In the genomic region with DNA sequence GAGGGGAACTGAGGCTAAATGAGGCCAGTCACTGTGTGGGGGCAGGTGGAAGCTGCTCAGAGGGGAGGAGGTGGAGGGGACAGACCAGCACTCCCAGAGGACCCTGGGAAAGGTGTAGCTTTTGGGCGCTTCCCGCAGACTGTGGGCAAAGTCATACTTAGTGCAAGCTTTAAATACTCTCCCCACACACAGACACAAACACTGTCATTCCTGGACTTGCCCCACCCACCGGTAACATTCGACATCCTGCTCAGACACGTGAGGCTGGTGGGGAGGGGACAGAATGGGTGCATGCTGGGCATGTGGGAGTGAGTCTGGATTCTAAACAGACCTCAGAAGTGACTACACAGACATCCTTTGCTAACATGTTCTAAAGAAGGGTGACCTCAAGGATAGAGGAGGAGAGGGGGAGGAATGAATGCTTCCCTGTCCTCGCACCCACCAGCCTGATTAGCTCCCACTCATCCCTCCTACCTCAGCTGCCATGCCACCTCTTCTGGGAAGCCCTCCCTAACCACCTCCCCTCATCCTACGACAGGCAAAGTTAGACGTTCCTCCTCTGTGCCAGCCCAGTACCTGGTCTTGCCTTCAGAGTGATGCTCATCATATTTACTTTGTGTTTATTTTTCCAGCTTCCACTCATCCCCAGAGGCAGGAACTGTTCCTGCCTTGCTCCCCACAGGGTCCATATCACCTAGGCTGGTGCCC, we compare ENCODE assay signal across 13 cellular contexts. TPM values are rescaled to one million over a fixed set of nuclear protein-coding genes. Genes with fewer than 3 reads are reported as not detected.
DNase-seq lines count a peak whose midpoint lies in the region; ATAC-seq, FAIRE-seq and TF ChIP-seq lines count a peak whose summit lies in the region.
"Had no signal": no experiment of that assay in that cellular context is flagged by ENCODE, and none has a peak within 500 bp of the region (broad histone marks: within the 10 kb centered on the region; RNA-seq: fewer than 3 reads in every experiment).

No MANE protein-coding gene starts in this region.

- peaks cover under 1% of the 10 kb centered on the region for H3K9me3 Mint-ChIP-seq in activated naive CD8-positive, alpha-beta T cell treated with anti-CD3 and anti-CD28 coated beads, Interleukin-2, amount 10 ng/mL, durations not matched to agents 7 days and 5 days
- H3K9me3 Mint-ChIP-seq: CD8-positive, alpha-beta memory T cell had no signal

- no peak for TF ChIP-seq POLR2A in A549 (IDR thresholded peaks at IDR 0.05; ENCODE audit: low read length)

- peak overlapping the region; percentile 33 for H3K4me2 ChIP-seq in A549

- H3K4me3 ChIP-seq in A549 (no peak overlapping the region), mucosa of descending colon (no peak overlapping the region)
- H3K4me3 ChIP-seq: dorsolateral prefrontal cortex, Peyer's patch had no signal

- CTCF ChIA-PET in A549 (lab: Yijun Ruan, JAX) = interaction anchor here (0.5 to 9.2 kb wide), 11 partner anchors 11 to 243 kb away, joined by 3 to 207 read pairs (median 4); no protein-coding TSS in a partner anchor

- peaks cover 36% of the 10 kb centered on the region for H3K4me1 Mint-ChIP-seq in activated naive CD8-positive, alpha-beta T cell treated with anti-CD3 and anti-CD28 coated beads, Interleukin-2, amount 10 ng/mL, durations not matched to agents 7 days and 5 days

- peaks cover under 1% of the 10 kb centered on the region for H3K36me3 Mint-ChIP-seq in activated naive CD8-positive, alpha-beta T cell treated with anti-CD3 and anti-CD28 coated beads, Interleukin-2, amount 10 ng/mL, durations not matched to agents 7 days and 5 days
- H3K36me3 Mint-ChIP-seq: CD8-positive, alpha-beta memory T cell had no signal

- intact Hi-C loops in mucosa of descending colon (cut with DNase I, micrococcal nuclease) = loop anchor here in 1 of 2 donors (5.0 kb wide), 1 partner anchor 112 kb away; no protein-coding TSS in a partner anchor

- no peak overlapping the region for H3K4me3 Mint-ChIP-seq in activated naive CD8-positive, alpha-beta T cell treated with anti-CD3 and anti-CD28 coated beads, Interleukin-2, amount 10 ng/mL, durations not matched to agents 7 days and 5 days
- H3K4me3 Mint-ChIP-seq: CD8-positive, alpha-beta memory T cell had no signal

- peaks cover 73% of the 10 kb centered on the region for H3K4me1 ChIP-seq in A549
- no peaks in the 10 kb centered on the region for H3K4me1 ChIP-seq in mucosa of descending colon (ENCODE audit: low read depth)

- H3K27ac Mint-ChIP-seq in activated naive CD8-positive, alpha-beta T cell treated with anti-CD3 and anti-CD28 coated beads, Interleukin-2, amount 10 ng/mL, durations not matched to agents 7 days and 5 days = no peak overlapping the region

- peaks cover 32% of the 10 kb centered on the region for H3K27me3 Mint-ChIP-seq in activated naive CD8-positive, alpha-beta T cell treated with anti-CD3 and anti-CD28 coated beads, Interleukin-2, amount 10 ng/mL, durations not matched to agents 7 days and 5 days

- peak; percentile 2 to 6; a peak in 3 of 6 replicates for ATAC-seq in A549
- ATAC-seq in activated naive CD8-positive, alpha-beta T cell treated with anti-CD3 and anti-CD28 coated beads, Interleukin-2, amount 10 ng/mL, durations not matched to agents 7 days and 5 days (ENCODE audit: low read depth) = peak; percentile 55
- ATAC-seq in mucosa of descending colon = peak; percentile 6
- ATAC-seq in HG03565 (IDR thresholded peaks at IDR 0.05; ENCODE audit: unreplicated experiment) = no peak
- ATAC-seq in HG03280 (IDR thresholded peaks at IDR 0.05; ENCODE audit: unreplicated experiment) = no peak

- peak overlapping the region; percentile 66 to 98 for H3K27ac ChIP-seq in A549
- H3K27ac ChIP-seq: dorsolateral prefrontal cortex, Peyer's patch had no signal

- DNase-seq in A549 (ENCODE audit: low read depth in 1 of 2, low spot score in 1 of 2) (peak in 1 of 2 experiments; percentile 75), HuH-7.5 (ENCODE audit: low spot score) (peak; percentile 14), mucosa of descending colon (no peak), HuH-7 (ENCODE audit: low spot score) (no peak), NCI-H446 treated with DMSO at 0.1 percent for 48 hours (lab: John Stamatoyannopoulos, UW) (no peak)
- no peak for DNase-seq in activated naive CD8-positive, alpha-beta T cell treated with anti-CD3 and anti-CD28 coated beads, Interleukin-2, amount 10 ng/mL, durations not matched to agents 7 days and 5 days
- DNase-seq: NCI-H1417, occipital lobe had no signal

- H3K9me3 ChIP-seq in A549 (no peaks in the 10 kb centered on the region), mucosa of descending colon (no peaks in the 10 kb centered on the region)
- H3K9me3 ChIP-seq: Peyer's patch had no signal

- no peak for FAIRE-seq in A549 (lab: Jason Lieb, UNC)

- TF ChIP-seq EP300 in A549 (IDR thresholded peaks at IDR 0.05) = no peak

- TF ChIP-seq CTCF in A549 (IDR thresholded peaks at IDR 0.05) (no peak), mucosa of descending colon (IDR thresholded peaks at IDR 0.05) (no peak)

- 49% methylated on average over 8 of the region's 8 CpGs for WGBS in A549 (ENCODE audit: missing lambda C conversion rate)

- no peak for TF ChIP-seq RAD21 in A549 (conservative IDR thresholded peaks at IDR 0.05 in 1 of 2, IDR thresholded peaks at IDR 0.05 in 1 of 2)

- POLR2A ChIA-PET in A549 (lab: Yijun Ruan, JAX) = interaction anchor here (0.6 to 1.4 kb wide), 3 partner anchors 35 to 115 kb away, joined by 3 read pairs; no protein-coding TSS in a partner anchor
- POLR2A ChIA-PET in activated naive CD8-positive, alpha-beta T cell treated with anti-CD3 and anti-CD28 coated beads, Interleukin-2, amount 10 ng/mL, durations not matched to agents 7 days and 5 days (lab: Charles Lee) = interaction anchor here (1.3 kb wide), 1 partner anchor 23 kb away, joined by 7 read pairs; no protein-coding TSS in a partner anchor

- H3K36me3 ChIP-seq in mucosa of descending colon (ENCODE audit: low read depth) = no peaks in the 10 kb centered on the region
- H3K36me3 ChIP-seq: Peyer's patch had no signal

TF ChIP-seq in A549, 52 proteins besides CTCF, POLR2A, EP300 and RAD21 (continues in another document):
- TF ChIP-seq MAZ (IDR thresholded peaks at IDR 0.05; ENCODE audit: borderline replicate concordance, low read depth, low read length) (no peak), RCOR1 (IDR thresholded peaks at IDR 0.05; ENCODE audit: low read depth, low read length) (no peak), CHD2 (IDR thresholded peaks at IDR 0.05; ENCODE audit: low read length, partially characterized antibody) (no peak), ZC3H11A (IDR thresholded peaks at IDR 0.05) (no peak), GATA3 (IDR thresholded peaks at IDR 0.05; ENCODE audit: borderline replicate concordance) (no peak), SREBF2 (IDR thresholded peaks at IDR 0.05) (no peak), HOXA7 (CRISPR knock-in tag; IDR thresholded peaks at IDR 0.05) (0 out of 2 replicates have a peak, but pooled peaks have one; percentile 61), HOXB5 (CRISPR knock-in tag; IDR thresholded peaks at IDR 0.05) (no peak), ZFP36 (IDR thresholded peaks at IDR 0.05; ENCODE audit: borderline replicate concordance, partially characterized antibody) (peak; percentile 71), RARB (CRISPR knock-in tag; IDR thresholded peaks at IDR 0.05) (no peak), EHMT2 (IDR thresholded peaks at IDR 0.05; ENCODE audit: low read depth) (no peak)
- TF ChIP-seq, protein P1, sequence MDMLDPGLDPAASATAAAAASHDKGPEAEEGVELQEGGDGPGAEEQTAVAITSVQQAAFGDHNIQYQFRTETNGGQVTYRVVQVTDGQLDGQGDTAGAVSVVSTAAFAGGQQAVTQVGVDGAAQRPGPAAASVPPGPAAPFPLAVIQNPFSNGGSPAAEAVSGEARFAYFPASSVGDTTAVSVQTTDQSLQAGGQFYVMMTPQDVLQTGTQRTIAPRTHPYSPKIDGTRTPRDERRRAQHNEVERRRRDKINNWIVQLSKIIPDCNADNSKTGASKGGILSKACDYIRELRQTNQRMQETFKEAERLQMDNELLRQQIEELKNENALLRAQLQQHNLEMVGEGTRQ (IDR thresholded peaks at IDR 0.05) = peak; percentile 54; the same call in 1 of the 2 replicates
- TF ChIP-seq, protein P2, sequence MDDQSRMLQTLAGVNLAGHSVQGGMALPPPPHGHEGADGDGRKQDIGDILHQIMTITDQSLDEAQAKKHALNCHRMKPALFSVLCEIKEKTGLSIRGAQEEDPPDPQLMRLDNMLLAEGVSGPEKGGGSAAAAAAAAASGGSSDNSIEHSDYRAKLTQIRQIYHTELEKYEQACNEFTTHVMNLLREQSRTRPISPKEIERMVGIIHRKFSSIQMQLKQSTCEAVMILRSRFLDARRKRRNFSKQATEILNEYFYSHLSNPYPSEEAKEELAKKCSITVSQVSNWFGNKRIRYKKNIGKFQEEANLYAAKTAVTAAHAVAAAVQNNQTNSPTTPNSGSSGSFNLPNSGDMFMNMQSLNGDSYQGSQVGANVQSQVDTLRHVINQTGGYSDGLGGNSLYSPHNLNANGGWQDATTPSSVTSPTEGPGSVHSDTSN (IDR thresholded peaks at IDR 0.05) = no peak
- TF ChIP-seq, protein P3, sequence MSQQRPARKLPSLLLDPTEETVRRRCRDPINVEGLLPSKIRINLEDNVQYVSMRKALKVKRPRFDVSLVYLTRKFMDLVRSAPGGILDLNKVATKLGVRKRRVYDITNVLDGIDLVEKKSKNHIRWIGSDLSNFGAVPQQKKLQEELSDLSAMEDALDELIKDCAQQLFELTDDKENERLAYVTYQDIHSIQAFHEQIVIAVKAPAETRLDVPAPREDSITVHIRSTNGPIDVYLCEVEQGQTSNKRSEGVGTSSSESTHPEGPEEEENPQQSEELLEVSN (IDR thresholded peaks at IDR 0.05; ENCODE audit: borderline replicate concordance, low read depth) = no peak

RNA-seq across cellular contexts. Expression of a gene that starts 22.2 kb away (rescaled TPM):
- polyA plus RNA-seq in A549 (2011; rRNA removed) = 164 and 188 TPM in 2 replicates
- polyA plus RNA-seq in A549 (2012; cell fraction: cytosol; rRNA removed) = 177 and 263 TPM in 2 replicates
- polyA plus RNA-seq in A549 (2012; cell fraction: nucleus; rRNA removed) = 271 and 323 TPM in 2 replicates
- 145 to 171 TPM (median 164 TPM) in 3 replicates for polyA plus RNA-seq in A549 (2017; fragmentation: RNase III; extraction: RNeasy Plus Mini Kit Qiagen cat#74134 plus additional on column Dnase treatment)
- 186 and 192 TPM in 2 replicates for polyA minus RNA-seq in A549 (2011; rRNA and poly(A)+ RNA removed)
- total RNA-seq in activated naive CD8-positive, alpha-beta T cell treated with anti-CD3 and anti-CD28 coated beads, Interleukin-2, amount 10 ng/mL, durations not matched to agents 7 days and 5 days = 1 to 10 TPM; 2.4 to 2.8 TPM
- 10 to 100 TPM; 21.5 to 42.9 (median 41.8) TPM for total RNA-seq in mucosa of descending colon
- polyA plus RNA-seq: CD8-positive, alpha-beta memory T cell had no signal

RNA-seq across cellular contexts. Expression of a gene that starts 55.4 kb away (rescaled TPM):
- polyA plus RNA-seq in A549 (2011; rRNA removed) (43.3 and 46.6 TPM in 2 replicates), A549 (2017; fragmentation: RNase III; extraction: RNeasy Plus Mini Kit Qiagen cat#74134 plus additional on column Dnase treatment) (14.8 to 17.7 TPM (median 16.0 TPM) in 3 replicates)
- 12.2 and 12.7 TPM in 2 replicates for polyA plus RNA-seq in A549 (2012; cell fraction: cytosol; rRNA removed)
- 7.8 and 8.3 TPM in 2 replicates for polyA plus RNA-seq in A549 (2012; cell fraction: nucleus; rRNA removed)
- 22.8 and 30.6 TPM in 2 replicates for polyA minus RNA-seq in A549 (2011; rRNA and poly(A)+ RNA removed)
- 10 to 100 TPM; 10.4 to 13.2 TPM for total RNA-seq in activated naive CD8-positive, alpha-beta T cell treated with anti-CD3 and anti-CD28 coated beads, Interleukin-2, amount 10 ng/mL, durations not matched to agents 7 days and 5 days
- 10 to 100 TPM; 32.3 to 45.7 (median 39.2) TPM for total RNA-seq in mucosa of descending colon

Comparison
In these comparisons a context has a peak if more than half of its experiments do, and no peak if none do; other contexts are left out.
1. ATAC-seq: peak in A549 (2 of 2), activated naive CD8-positive, alpha-beta T cell treated with anti-CD3 and anti-CD28 coated beads, Interleukin-2, amount 10 ng/mL, durations not matched to agents 7 days and 5 days (single experiment) and mucosa of descending colon (single experiment); none in HG03565 (single experiment) and HG03280 (single experiment).
2. RNA of a gene that starts 22.2 kb away (total RNA-seq): 21.5 to 42.9 TPM in mucosa of descending colon; 2.4 to 2.8 TPM in activated naive CD8-positive, alpha-beta T cell treated with anti-CD3 and anti-CD28 coated beads, Interleukin-2, amount 10 ng/mL, durations not matched to agents 7 days and 5 days; every median in the first group is over 4 times any median in the second.